Comparison of ENCODE assay signal across 8 cellular contexts in genomic region chr19:14091086-14091884, GRCh38. TPM values are rescaled to one million over a fixed set of nuclear protein-coding genes. Genes with fewer than 3 reads are reported as not detected.
DNase-seq lines count a peak whose midpoint lies in the region; ATAC-seq and TF ChIP-seq lines count a peak whose summit lies in the region.

No MANE protein-coding gene starts in this region.

- peak; percentile 18 for TF ChIP-seq CTCF in fibroblast of pulmonary artery (IDR thresholded peaks at IDR 0.05; ENCODE audit: low read length, missing control alignments)
- TF ChIP-seq CTCF in neural progenitor cell (IDR thresholded peaks at IDR 0.05): peak; percentile 22

- POLR2A ChIA-PET in CD8-positive, alpha-beta memory T cell (lab: Charles Lee): no interaction called here

- intact Hi-C loops in activated T-helper 1 cell treated with anti-CD3 and anti-CD28 coated beads, Interleukin-12 subunit alpha, Interleukin-12 subunit beta, Interleukin-2, Interleukin-4 antibody, amounts not matched to agents 30 ng/mL and 10 ng/mL and 1 ng/mL, durations not matched to agents 14 hours and 24 hours and 36 hours (cut with micrococcal nuclease): loop anchor here (1.0 to 2.0 kb wide), 4 partner anchors 10 to 46 kb away; partner anchors contain the start of gene PRKACA

- peaks cover 0 to 4% of the 10 kb centered on the region in 2 donors for H3K27me3 Mint-ChIP-seq in CD8-positive, alpha-beta memory T cell
- H3K27me3 Mint-ChIP-seq in activated T-helper 1 cell treated with anti-CD3 and anti-CD28 coated beads, Interleukin-12 subunit alpha, Interleukin-12 subunit beta, Interleukin-2, Interleukin-4 antibody, amounts not matched to agents 30 ng/mL and 10 ng/mL and 1 ng/mL, durations not matched to agents 14 hours and 24 hours and 36 hours (ENCODE audit: insufficient read depth): no peaks in the 10 kb centered on the region
- H3K27me3 Mint-ChIP-seq in neural progenitor cell (ENCODE audit: insufficient read depth, low read depth): peaks cover 9% of the 10 kb centered on the region

- H3K27ac Mint-ChIP-seq in CD8-positive, alpha-beta memory T cell: peak overlapping the region; percentile 94 to 99 (median 98)
- H3K27ac Mint-ChIP-seq in activated T-helper 1 cell treated with anti-CD3 and anti-CD28 coated beads, Interleukin-12 subunit alpha, Interleukin-12 subunit beta, Interleukin-2, Interleukin-4 antibody, amounts not matched to agents 30 ng/mL and 10 ng/mL and 1 ng/mL, durations not matched to agents 14 hours and 24 hours and 36 hours: peak overlapping the region; percentile 100
- H3K27ac Mint-ChIP-seq in neural progenitor cell: peak overlapping the region; percentile 87

- H3K36me3 Mint-ChIP-seq in CD8-positive, alpha-beta memory T cell: peaks cover 0 to 21% (median 5%) of the 10 kb centered on the region in 3 donors
- H3K36me3 Mint-ChIP-seq in activated T-helper 1 cell treated with anti-CD3 and anti-CD28 coated beads, Interleukin-12 subunit alpha, Interleukin-12 subunit beta, Interleukin-2, Interleukin-4 antibody, amounts not matched to agents 30 ng/mL and 10 ng/mL and 1 ng/mL, durations not matched to agents 14 hours and 24 hours and 36 hours (ENCODE audit: low read depth): peaks cover 35% of the 10 kb centered on the region
- peaks cover 27% of the 10 kb centered on the region for H3K36me3 Mint-ChIP-seq in neural progenitor cell

- H3K9me3 ChIP-seq in CD8-positive, alpha-beta memory T cell (ENCODE audit: low read length): no peaks in the 10 kb centered on the region
- H3K9me3 ChIP-seq in neural progenitor cell (ENCODE audit: low read depth): peaks cover 7% of the 10 kb centered on the region

- H4K20me1 ChIP-seq in neural progenitor cell (ENCODE audit: low read depth): peaks cover 20% of the 10 kb centered on the region

- peak overlapping the region; percentile 88 to 100 (median 99) for H3K4me3 Mint-ChIP-seq in CD8-positive, alpha-beta memory T cell
- H3K4me3 Mint-ChIP-seq in activated T-helper 1 cell treated with anti-CD3 and anti-CD28 coated beads, Interleukin-12 subunit alpha, Interleukin-12 subunit beta, Interleukin-2, Interleukin-4 antibody, amounts not matched to agents 30 ng/mL and 10 ng/mL and 1 ng/mL, durations not matched to agents 14 hours and 24 hours and 36 hours: peak overlapping the region; percentile 99
- H3K4me3 Mint-ChIP-seq in neural progenitor cell: peak overlapping the region; percentile 98

- CTCF ChIA-PET in CD8-positive, alpha-beta memory T cell (lab: Charles Lee): interaction anchor here (0.9 to 1.4 kb wide), 3 partner anchors 23 to 212 kb away, joined by 3 to 7 read pairs (median 3); partner anchors contain the start of gene ASF1B

- H3K9me3 Mint-ChIP-seq in CD8-positive, alpha-beta memory T cell: peaks cover 0 to 7% (median 0%) of the 10 kb centered on the region in 5 donors
- H3K9me3 Mint-ChIP-seq in activated T-helper 1 cell treated with anti-CD3 and anti-CD28 coated beads, Interleukin-12 subunit alpha, Interleukin-12 subunit beta, Interleukin-2, Interleukin-4 antibody, amounts not matched to agents 30 ng/mL and 10 ng/mL and 1 ng/mL, durations not matched to agents 14 hours and 24 hours and 36 hours: peaks cover 7% of the 10 kb centered on the region
- H3K9me3 Mint-ChIP-seq in neural progenitor cell: peaks cover 17% of the 10 kb centered on the region

- H3K4me2 ChIP-seq in neural progenitor cell: peak overlapping the region; percentile 93

- peak in 4 of 5 donors; percentile 41 to 87 (median 80) for DNase-seq in CD8-positive, alpha-beta memory T cell
- DNase-seq in OCI-M1 (lab: John Stamatoyannopoulos, UW): peak; percentile 100
- DNase-seq in activated T-helper 1 cell treated with anti-CD3 and anti-CD28 coated beads, Interleukin-12 subunit alpha, Interleukin-12 subunit beta, Interleukin-2, Interleukin-4 antibody, amounts not matched to agents 30 ng/mL and 10 ng/mL and 1 ng/mL, durations not matched to agents 14 hours and 24 hours and 36 hours (ENCODE audit: low spot score): peak; percentile 74
- peak; percentile 70 for DNase-seq in fibroblast of pulmonary artery (ENCODE audit: low read depth)
- no peak for DNase-seq in neural progenitor cell (ENCODE audit: low spot score)
- peak; percentile 81 for DNase-seq in ureter (ENCODE audit: low spot score)

- H3K79me2 ChIP-seq in neural progenitor cell (ENCODE audit: low read depth): no peaks in the 10 kb centered on the region

- ATAC-seq in GM19328 (IDR thresholded peaks at IDR 0.05; ENCODE audit: unreplicated experiment): peak; percentile 63
- ATAC-seq in HG03442 (IDR thresholded peaks at IDR 0.05; ENCODE audit: unreplicated experiment): peak; percentile 55

- H3K4me1 Mint-ChIP-seq in CD8-positive, alpha-beta memory T cell: peaks cover 10 to 24% (median 13%) of the 10 kb centered on the region in 3 donors
- H3K4me1 Mint-ChIP-seq in activated T-helper 1 cell treated with anti-CD3 and anti-CD28 coated beads, Interleukin-12 subunit alpha, Interleukin-12 subunit beta, Interleukin-2, Interleukin-4 antibody, amounts not matched to agents 30 ng/mL and 10 ng/mL and 1 ng/mL, durations not matched to agents 14 hours and 24 hours and 36 hours (ENCODE audit: low read depth): peaks cover 16% of the 10 kb centered on the region
- H3K4me1 Mint-ChIP-seq in neural progenitor cell: peaks cover 16% of the 10 kb centered on the region

- H3K4me1 ChIP-seq in CD8-positive, alpha-beta memory T cell (ENCODE audit: insufficient read depth, low read length): peaks cover 14% of the 10 kb centered on the region
- H3K4me1 ChIP-seq in neural progenitor cell: peaks cover 15% of the 10 kb centered on the region

- H3K9ac ChIP-seq in neural progenitor cell: no peak overlapping the region

- H3K4me3 ChIP-seq in CD8-positive, alpha-beta memory T cell (ENCODE audit: low read length): peak overlapping the region; percentile 89
- H3K4me3 ChIP-seq in fibroblast of pulmonary artery (replicated peaks; ENCODE audit: low read depth, low read length) (peak overlapping the region; percentile 75), neural progenitor cell (peak overlapping the region; percentile 70)

- H3F3A ChIP-seq in neural progenitor cell (ENCODE audit: low read depth): peaks cover 46% of the 10 kb centered on the region

- peak overlapping the region; percentile 59 for H3K27ac ChIP-seq in CD8-positive, alpha-beta memory T cell (ENCODE audit: low read depth, low read length)
- no peak overlapping the region for H3K27ac ChIP-seq in neural progenitor cell

- no peaks in the 10 kb centered on the region for H3K27me3 ChIP-seq in CD8-positive, alpha-beta memory T cell (ENCODE audit: insufficient read depth, low read length, poor library complexity, severe bottlenecking)
- peaks cover 35% of the 10 kb centered on the region for H3K27me3 ChIP-seq in neural progenitor cell

- H2AFZ ChIP-seq in neural progenitor cell (replicated peaks): peak overlapping the region; percentile 54

- no peaks in the 10 kb centered on the region for H3K36me3 ChIP-seq in CD8-positive, alpha-beta memory T cell (ENCODE audit: insufficient read depth, low read length)
- no peaks in the 10 kb centered on the region for H3K36me3 ChIP-seq in neural progenitor cell

RNA-seq across cellular contexts. Expression of gene SAMD1, which starts 0.7 kb away (rescaled TPM):
- 100 to 1,000 TPM in 1 of 2 experiments, 10 to 100 TPM in 1; 97.8 to 105 TPM for total RNA-seq in CD8-positive, alpha-beta memory T cell
- 2.8 TPM for polyA plus RNA-seq in CD8-positive, alpha-beta memory T cell
- total RNA-seq in activated T-helper 1 cell treated with anti-CD3 and anti-CD28 coated beads, Interleukin-12 subunit alpha, Interleukin-12 subunit beta, Interleukin-2, Interleukin-4 antibody, amounts not matched to agents 30 ng/mL and 10 ng/mL and 1 ng/mL, durations not matched to agents 14 hours and 24 hours and 36 hours: 130 TPM in 2 replicates
- total RNA-seq in neural progenitor cell (ENCODE audit: low replicate concordance): 22.1 and 53.0 TPM in 2 replicates
- 24.3 TPM for total RNA-seq in ureter

RNA-seq across cellular contexts. Expression of gene C19orf67, which starts 5.7 kb away (rescaled TPM):
- under 1 TPM in 1 of 2 experiments, not detected in 1; 0.42 TPM for total RNA-seq in CD8-positive, alpha-beta memory T cell
- not detected for polyA plus RNA-seq in CD8-positive, alpha-beta memory T cell
- 0.67 and 1.1 TPM in 2 replicates for total RNA-seq in activated T-helper 1 cell treated with anti-CD3 and anti-CD28 coated beads, Interleukin-12 subunit alpha, Interleukin-12 subunit beta, Interleukin-2, Interleukin-4 antibody, amounts not matched to agents 30 ng/mL and 10 ng/mL and 1 ng/mL, durations not matched to agents 14 hours and 24 hours and 36 hours
- total RNA-seq in neural progenitor cell (ENCODE audit: low replicate concordance): not detected in 2 replicates
- not detected for total RNA-seq in ureter

RNA-seq across cellular contexts. Expression of gene MISP3, which starts 18.7 kb away (rescaled TPM):
- 1 to 10 TPM in 1 of 2 experiments, under 1 TPM in 1; 1.00 to 1.2 TPM for total RNA-seq in CD8-positive, alpha-beta memory T cell
- 2.1 TPM for polyA plus RNA-seq in CD8-positive, alpha-beta memory T cell
- 2.3 TPM in 2 replicates for total RNA-seq in activated T-helper 1 cell treated with anti-CD3 and anti-CD28 coated beads, Interleukin-12 subunit alpha, Interleukin-12 subunit beta, Interleukin-2, Interleukin-4 antibody, amounts not matched to agents 30 ng/mL and 10 ng/mL and 1 ng/mL, durations not matched to agents 14 hours and 24 hours and 36 hours
- total RNA-seq in neural progenitor cell (ENCODE audit: low replicate concordance): 0.68 TPM in 1 of 2 replicates, not detected in the other
- 4.3 TPM for total RNA-seq in ureter

RNA-seq across cellular contexts. Expression of gene PRKACA, which starts 26.3 kb away (rescaled TPM):
- total RNA-seq in CD8-positive, alpha-beta memory T cell: 10 to 100 TPM; 77.3 to 81.0 TPM
- polyA plus RNA-seq in CD8-positive, alpha-beta memory T cell: 1.5 TPM
- total RNA-seq in activated T-helper 1 cell treated with anti-CD3 and anti-CD28 coated beads, Interleukin-12 subunit alpha, Interleukin-12 subunit beta, Interleukin-2, Interleukin-4 antibody, amounts not matched to agents 30 ng/mL and 10 ng/mL and 1 ng/mL, durations not matched to agents 14 hours and 24 hours and 36 hours: 58.6 and 63.7 TPM in 2 replicates
- total RNA-seq in neural progenitor cell (ENCODE audit: low replicate concordance) (22.2 and 31.8 TPM in 2 replicates), ureter (89.3 TPM)

RNA-seq across cellular contexts. Expression of gene PALM3, which starts 29.4 kb away (rescaled TPM):
- total RNA-seq in CD8-positive, alpha-beta memory T cell: not detected
- polyA plus RNA-seq in CD8-positive, alpha-beta memory T cell: not detected
- total RNA-seq in activated T-helper 1 cell treated with anti-CD3 and anti-CD28 coated beads, Interleukin-12 subunit alpha, Interleukin-12 subunit beta, Interleukin-2, Interleukin-4 antibody, amounts not matched to agents 30 ng/mL and 10 ng/mL and 1 ng/mL, durations not matched to agents 14 hours and 24 hours and 36 hours: 0.65 TPM in 1 of 2 replicates, not detected in the other
- total RNA-seq in neural progenitor cell (ENCODE audit: low replicate concordance) (4.0 TPM in 1 of 2 replicates, not detected in the other), ureter (24.1 TPM)
